In the genomic region with DNA sequence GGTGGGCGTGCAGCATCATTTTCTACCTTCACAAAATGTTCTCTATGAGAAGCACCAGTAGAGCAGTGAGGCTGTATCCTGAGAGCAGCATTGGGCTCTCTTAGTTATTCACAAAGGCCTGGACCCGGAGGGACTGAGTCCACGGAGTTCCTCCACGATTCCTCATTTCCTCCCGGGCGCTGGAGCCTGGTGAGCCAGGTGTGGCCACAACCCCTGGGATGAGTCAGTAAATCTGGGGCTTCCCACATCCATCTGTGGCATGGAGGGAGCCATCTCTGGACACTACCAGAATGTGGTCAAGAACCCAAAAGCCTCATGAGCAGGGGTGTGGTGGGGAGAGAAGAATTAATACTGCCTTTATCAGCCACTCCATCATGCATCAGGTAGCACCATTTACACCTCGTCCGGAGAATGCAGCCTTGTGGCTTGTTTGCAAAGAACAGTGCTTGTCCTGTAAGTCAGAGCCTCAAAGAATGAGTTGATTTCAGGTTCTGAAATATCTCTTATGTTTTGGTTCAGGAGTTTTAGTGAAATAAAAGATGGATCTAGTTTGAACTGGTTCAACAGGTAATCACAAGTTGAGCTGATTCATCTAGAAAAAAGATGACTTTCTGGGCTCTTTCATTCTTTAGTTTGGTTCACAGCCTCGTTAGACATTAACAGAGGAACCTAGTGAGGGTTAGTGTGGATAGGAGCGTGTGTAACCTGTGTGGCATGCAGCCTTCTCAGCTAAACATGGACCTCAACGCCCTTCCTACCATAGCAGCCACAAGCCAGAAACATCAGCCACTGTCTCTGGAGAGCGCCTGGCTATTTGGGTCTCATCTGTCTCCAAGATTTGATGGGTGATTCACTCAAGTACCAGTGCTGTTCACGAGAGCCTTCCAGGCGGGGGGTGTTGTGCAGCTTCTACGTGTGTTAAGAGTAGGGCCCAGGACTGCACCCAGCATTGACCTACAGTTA, we compare ENCODE assay signal across 18 cellular contexts.
DNase-seq lines count a peak whose midpoint lies in the region; ATAC-seq and TF ChIP-seq lines count a peak whose summit lies in the region.
"Had no signal": no experiment of that assay in that cellular context is flagged by ENCODE, and none has a peak within 500 bp of the region (broad histone marks: within the 10 kb centered on the region; RNA-seq: fewer than 3 reads in every experiment).

No MANE protein-coding gene starts in this region.

- H3K4me1 Mint-ChIP-seq in chondrocyte (ENCODE audit: low read depth) = no peaks in the 10 kb centered on the region

- no peaks in the 10 kb centered on the region for H3K9me3 ChIP-seq in HEK293 (ENCODE audit: control insufficient read depth, insufficient read depth, low read depth, low read length)

- H3K4me3 ChIP-seq in HEK293 (ENCODE audit: low read depth, low read length) = no peak overlapping the region
- H3K4me3 ChIP-seq: cardiac muscle cell, lower lobe of right lung, neural progenitor cell had no signal

- H3K27ac ChIP-seq in HEK293 (ENCODE audit: extremely low read depth, low read depth, low read length) = no peak overlapping the region
- H3K27ac ChIP-seq: cardiac muscle cell, lower lobe of right lung, neural progenitor cell had no signal

- no peak overlapping the region for H3K27ac Mint-ChIP-seq in chondrocyte (ENCODE audit: unreplicated experiment)
- H3K27ac Mint-ChIP-seq: activated naive CD4-positive, alpha-beta T cell treated with anti-CD3 and anti-CD28 coated beads, Interleukin-2, amount 50 U/mL, for 72 hours; neural progenitor cell had no signal

- peak; percentile 57 for DNase-seq in chondrocyte (ENCODE audit: low spot score)
- peak; percentile 62 for DNase-seq in posterior vena cava (ENCODE audit: low spot score)
- DNase-seq in T1000 (lab: John Stamatoyannopoulos, UW) = no peak
- no peak for DNase-seq in NCI-H128 (lab: John Stamatoyannopoulos, UW; ENCODE audit: unreplicated experiment)
- no peak for DNase-seq in central memory CD4-positive, alpha-beta T cell
- DNase-seq in dermis blood vessel endothelial cell = no peak
- DNase-seq: CD4-positive, CD25-positive, alpha-beta regulatory T cell; EL; H7; lower lobe of right lung; NCI-H2081; NCI-H774; stimulated activated naive CD4-positive, alpha-beta T cell had no signal

- no peak for TF ChIP-seq CTCF in HEK293 (tag by site-specific recombination; IDR thresholded peaks at IDR 0.05)
- no peak for TF ChIP-seq CTCF in chondrocyte (IDR thresholded peaks at IDR 0.05)

- H3K27me3 Mint-ChIP-seq in chondrocyte (ENCODE audit: low read depth) = peaks cover 8% of the 10 kb centered on the region
- H3K27me3 Mint-ChIP-seq: CD4-positive, CD25-positive, alpha-beta regulatory T cell had no signal

- peak; percentile 62 for ATAC-seq in GM18867 (IDR thresholded peaks at IDR 0.05; ENCODE audit: unreplicated experiment)

- peaks cover 4% of the 10 kb centered on the region for H3K36me3 Mint-ChIP-seq in chondrocyte (ENCODE audit: low read depth)
- H3K36me3 Mint-ChIP-seq: CD4-positive, CD25-positive, alpha-beta regulatory T cell; neural progenitor cell had no signal

- POLR2A ChIA-PET in HEK293 (lab: Yijun Ruan, JAX) = no interaction called here

- peaks cover 7% of the 10 kb centered on the region for H3K9me3 Mint-ChIP-seq in chondrocyte (ENCODE audit: low read depth)
- H3K9me3 Mint-ChIP-seq: activated naive CD4-positive, alpha-beta T cell treated with anti-CD3 and anti-CD28 coated beads, Interleukin-2, amount 50 U/mL, for 72 hours had no signal

- H3K4me3 Mint-ChIP-seq in chondrocyte (ENCODE audit: unreplicated experiment) = no peak overlapping the region
- H3K4me3 Mint-ChIP-seq: CD4-positive, CD25-positive, alpha-beta regulatory T cell; neural progenitor cell had no signal

- intact Hi-C loops in posterior vena cava (cut with DNase I) = loop anchor here in 1 of 2 donors (10.0 kb wide), 1 partner anchor 893 kb away; no protein-coding TSS in a partner anchor

- H3K4me1 ChIP-seq in HEK293 (ENCODE audit: control insufficient read depth, insufficient read depth, low read length) = no peaks in the 10 kb centered on the region
- H3K4me1 ChIP-seq: lower lobe of right lung had no signal

- H3K36me3 ChIP-seq in HEK293 (ENCODE audit: control insufficient read depth in 2 of 2, insufficient read depth in 1 of 2, low read length in 2 of 2) = no peaks in the 10 kb centered on the region
- H3K36me3 ChIP-seq: cardiac muscle cell, lower lobe of right lung, neural progenitor cell had no signal

- CTCF ChIA-PET in HEK293 (lab: Yijun Ruan, JAX) = no interaction called here

TF ChIP-seq in HEK293, 187 proteins besides CTCF, POLR2A, EP300 and RAD21:
- peak; percentile 31; the same call in 1 of the 2 replicates for TF ChIP-seq SCRT2 (tag by site-specific recombination; IDR thresholded peaks at IDR 0.05)
- no peak for TF ChIP-seq ZNF157 (tag by site-specific recombination; IDR thresholded peaks at IDR 0.05)
- no peak for TF ChIP-seq ZNF114 (tag by site-specific recombination; IDR thresholded peaks at IDR 0.05)

Comparison
In these comparisons a context has a peak if more than half of its experiments do, and no peak if none do; other contexts are left out.
1. DNase-seq: peak in chondrocyte (single experiment) and posterior vena cava (single experiment); none in T1000 (single experiment), NCI-H128 (single experiment), central memory CD4-positive, alpha-beta T cell (single experiment) and dermis blood vessel endothelial cell (single experiment).